16 cellular contexts compared by ENCODE assay signal in genomic region chr22:26891431-26891830, GRCh38.
DNase-seq lines count a peak whose midpoint lies in the region; ATAC-seq and TF ChIP-seq lines count a peak whose summit lies in the region.
"Had no signal": no experiment of that assay in that cellular context is flagged by ENCODE, and none has a peak within 500 bp of the region (broad histone marks: within the 10 kb centered on the region; RNA-seq: fewer than 3 reads in every experiment).

No MANE protein-coding gene starts in this region.

- no peak for TF ChIP-seq CTCF in brain (conservative IDR thresholded peaks at IDR 0.05)
- no peak for TF ChIP-seq CTCF in left ventricle myocardium inferior (IDR thresholded peaks at IDR 0.05; ENCODE audit: borderline replicate concordance)

- intact Hi-C loops in left ventricle myocardium inferior (cut with micrococcal nuclease) = no loop called here

- no peaks in the 10 kb centered on the region for H3K27me3 ChIP-seq in neuronal stem cell (ENCODE audit: control insufficient read depth in 3 of 3, insufficient read depth in 3 of 3, low read depth in 1 of 3, low read length in 3 of 3)
- no peaks in the 10 kb centered on the region for H3K27me3 ChIP-seq in left ventricle myocardium inferior (ENCODE audit: low read depth)
- H3K27me3 ChIP-seq: BLaER1 treated with 17β-estradiol and CSF1 and Interleukin-3, amounts not matched to agents 10 nM and 100 nM had no signal

- peak overlapping the region; percentile 24 to 91 (median 74) for H3K27ac Mint-ChIP-seq in brain
- H3K27ac Mint-ChIP-seq: CD8-positive, alpha-beta memory T cell; IgD-negative memory B cell had no signal

- no peak overlapping the region for H2BK15ac ChIP-seq in neuronal stem cell (ENCODE audit: low read length)

- no peak overlapping the region for H3K23ac ChIP-seq in neuronal stem cell (ENCODE audit: low read depth, low read length, poor library complexity)

- H3K14ac ChIP-seq in neuronal stem cell (ENCODE audit: low read length) = no peak overlapping the region

- H3K27me3 Mint-ChIP-seq in brain = peaks cover 3% of the 10 kb centered on the region

- no peak overlapping the region for H2BK120ac ChIP-seq in neuronal stem cell (ENCODE audit: low read depth, low read length)

- no peak overlapping the region for H3K4ac ChIP-seq in neuronal stem cell (ENCODE audit: low read length)

- H3K4me2 ChIP-seq in neuronal stem cell (ENCODE audit: insufficient read depth, low read length, poor library complexity, severe bottlenecking) = no peak overlapping the region

- ATAC-seq in GM18505 (IDR thresholded peaks at IDR 0.05; ENCODE audit: unreplicated experiment) = no peak

- H3K36me3 ChIP-seq in neuronal stem cell (replicated peaks in 1 of 2; ENCODE audit: control insufficient read depth in 2 of 2, insufficient read depth in 2 of 2, low read length in 2 of 2) (no peaks in the 10 kb centered on the region), left ventricle myocardium inferior (no peaks in the 10 kb centered on the region)
- H3K36me3 ChIP-seq: BLaER1 treated with 17β-estradiol and CSF1 and Interleukin-3, amounts not matched to agents 10 nM and 100 nM; HAP-1 had no signal

- H2BK5ac ChIP-seq in neuronal stem cell (ENCODE audit: low read length) = no peak overlapping the region

- H3K4me1 ChIP-seq in neuronal stem cell (ENCODE audit: control insufficient read depth in 2 of 2, insufficient read depth in 1 of 2, low read depth in 1 of 2, low read length in 2 of 2) = peaks cover 0 to 17% of the 10 kb centered on the region in 2 donors
- H3K4me1 ChIP-seq in left ventricle myocardium inferior = peaks cover 13% of the 10 kb centered on the region
- H3K4me1 ChIP-seq: HAP-1 had no signal

- H3K27ac ChIP-seq in neuronal stem cell (replicated peaks; ENCODE audit: low read length) = no peak overlapping the region
- no peak overlapping the region for H3K27ac ChIP-seq in left ventricle myocardium inferior (replicated peaks)
- H3K27ac ChIP-seq: 22Rv1; BLaER1 treated with 17β-estradiol and CSF1 and Interleukin-3, amounts not matched to agents 10 nM and 100 nM had no signal

- no peaks in the 10 kb centered on the region for H3K79me1 ChIP-seq in neuronal stem cell (ENCODE audit: low read depth, low read length)

- peaks cover 69% of the 10 kb centered on the region for H3K4me1 Mint-ChIP-seq in brain
- H3K4me1 Mint-ChIP-seq: CD8-positive, alpha-beta memory T cell; IgD-negative memory B cell had no signal

- H3K9me3 Mint-ChIP-seq in brain = peaks cover 0 to 9% (median 0%) of the 10 kb centered on the region in 5 experiments
- H3K9me3 Mint-ChIP-seq: IgD-negative memory B cell had no signal

- H3K9me3 ChIP-seq in neuronal stem cell (replicated peaks in 1 of 2; ENCODE audit: control insufficient read depth in 2 of 2, insufficient read depth in 1 of 2, low read depth in 1 of 2, low read length in 2 of 2) = no peaks in the 10 kb centered on the region
- H3K9me3 ChIP-seq in left ventricle myocardium inferior (replicated peaks) = no peaks in the 10 kb centered on the region
- H3K9me3 ChIP-seq: BLaER1 treated with 17β-estradiol and CSF1 and Interleukin-3, amounts not matched to agents 10 nM and 100 nM; HAP-1 had no signal

- DNase-seq in DMS53 (lab: John Stamatoyannopoulos, UW) = peak; percentile 16
- no peak for DNase-seq in DMS53 treated with DMSO at 0.1 percent for 48 hours (lab: John Stamatoyannopoulos, UW; ENCODE audit: unreplicated experiment)
- DNase-seq in myocyte (ENCODE audit: low read depth) = peak; percentile 47
- no peak for DNase-seq in neuronal stem cell (ENCODE audit: low spot score)
- DNase-seq in NCI-H2227 (lab: John Stamatoyannopoulos, UW; ENCODE audit: unreplicated experiment) = no peak
- DNase-seq in left ventricle myocardium inferior = no peak
- DNase-seq: CD8-positive, alpha-beta memory T cell; NCI-H1105 treated with DMSO at 0.1 percent for 48 hours; NCI-H187; SIG-M5 had no signal

- no peaks in the 10 kb centered on the region for H3K36me3 Mint-ChIP-seq in brain
- H3K36me3 Mint-ChIP-seq: IgD-negative memory B cell had no signal

- no peak overlapping the region for H4K91ac ChIP-seq in neuronal stem cell (ENCODE audit: low read depth, low read length, poor library complexity)

- H4K8ac ChIP-seq in neuronal stem cell (ENCODE audit: low read depth, low read length) = no peak overlapping the region

- no peak overlapping the region for H2BK12ac ChIP-seq in neuronal stem cell (ENCODE audit: low read length)

- H3K4me3 ChIP-seq in neuronal stem cell (ENCODE audit: low read length in 2 of 2) (no peak overlapping the region), left ventricle myocardium inferior (no peak overlapping the region)
- H3K4me3 ChIP-seq: BLaER1 treated with 17β-estradiol and CSF1 and Interleukin-3, amounts not matched to agents 10 nM and 100 nM; HAP-1 had no signal

- no peak for TF ChIP-seq POLR2A in GM18505 (IDR thresholded peaks at IDR 0.05; ENCODE audit: borderline replicate concordance, extremely low read depth, insufficient read depth, insufficient read length)

- peak overlapping the region in 2 of 5 experiments; percentile 14 to 42 for H3K4me3 Mint-ChIP-seq in brain
- H3K4me3 Mint-ChIP-seq: CD8-positive, alpha-beta memory T cell; IgD-negative memory B cell had no signal

- no peak overlapping the region for H3K18ac ChIP-seq in neuronal stem cell (ENCODE audit: low read length)

- WGBS in neuronal stem cell (ENCODE audit: extremely low coverage in 2 of 2, insufficient read length in 2 of 2, insufficient replicate concordance in 1 of 2), 2 donors = no CpG with 5 or more reads among the region's 3 CpGs

- no peak overlapping the region for H2AK5ac ChIP-seq in neuronal stem cell (ENCODE audit: low read depth, low read length)

- no peak overlapping the region for H3K9ac ChIP-seq in neuronal stem cell (ENCODE audit: low read depth, low read length, poor library complexity)
- H3K9ac ChIP-seq: BLaER1 treated with 17β-estradiol and CSF1 and Interleukin-3, amounts not matched to agents 10 nM and 100 nM had no signal

- no peak overlapping the region for H2AFZ ChIP-seq in neuronal stem cell (ENCODE audit: low read length)

Comparison
In these comparisons a context has a peak if more than half of its experiments do, and no peak if none do; other contexts are left out.
1. DNase-seq: peak in DMS53 (single experiment) and myocyte (single experiment); none in DMS53 treated with DMSO at 0.1 percent for 48 hours (single experiment), neuronal stem cell (single experiment), NCI-H2227 (single experiment) and left ventricle myocardium inferior (single experiment).